29 cellular contexts compared by ENCODE assay signal in genomic region chrX:145563159-145563558, GRCh38.
"Had no signal": no experiment of that assay in that cellular context is flagged by ENCODE, and none has a peak within 500 bp of the region (broad histone marks: within the 10 kb centered on the region; RNA-seq: fewer than 3 reads in every experiment).

No MANE protein-coding gene starts in this region.

- H3K4me3 Mint-ChIP-seq: T-cell had no signal

- H3K4me3 ChIP-seq: PC-9, SJCRH30, SK-N-MC had no signal

- H3K27me3 ChIP-seq: SJCRH30 had no signal

- H2AFZ ChIP-seq: PC-9 had no signal

- H3K4me1 ChIP-seq: SJCRH30 had no signal

- H3K9me3 ChIP-seq: SJCRH30 had no signal

- DNase-seq: KG1, NCI-H1048, NCI-H1092 treated with DMSO at 0.1 percent for 48 hours, NCI-H1105 treated with DMSO at 0.1 percent for 48 hours, NCI-H1417, NCI-H1436, NCI-H146, NCI-H1694, NCI-H187, NCI-H1930, NCI-H2029 treated with DMSO at 0.1 percent for 48 hours, NCI-H2171 treated with DMSO at 0.1 percent for 48 hours, NCI-H2227 treated with DMSO at 0.1 percent for 48 hours, NCI-H345, NCI-H446, NCI-H510A treated with DMSO at 0.1 percent for 48 hours, NCI-H524 treated with DMSO at 0.1 percent for 48 hours, NCI-H526 treated with DMSO at 0.1 percent for 48 hours, NCI-H774, PC-9, SHP77, SIG-M5, SJCRH30, T-cell had no signal

- H3K4me1 Mint-ChIP-seq: T-cell had no signal

- H3K36me3 ChIP-seq: SJCRH30 had no signal

- H3K36me3 Mint-ChIP-seq: T-cell had no signal

- ATAC-seq: Panc1, Right ventricle myocardium inferior, SK-N-SH treated with all-trans-retinoic acid at 6 μM for 48 hours, T-cell had no signal

- H3K27ac Mint-ChIP-seq: T-cell had no signal

- H3K27ac ChIP-seq: PC-9, RWPE1, SJCRH30, SK-N-MC had no signal

- H3K4me2 ChIP-seq: PC-9 had no signal
